Comparison of ENCODE assay signal across 8 cellular contexts in the genomic region with DNA sequence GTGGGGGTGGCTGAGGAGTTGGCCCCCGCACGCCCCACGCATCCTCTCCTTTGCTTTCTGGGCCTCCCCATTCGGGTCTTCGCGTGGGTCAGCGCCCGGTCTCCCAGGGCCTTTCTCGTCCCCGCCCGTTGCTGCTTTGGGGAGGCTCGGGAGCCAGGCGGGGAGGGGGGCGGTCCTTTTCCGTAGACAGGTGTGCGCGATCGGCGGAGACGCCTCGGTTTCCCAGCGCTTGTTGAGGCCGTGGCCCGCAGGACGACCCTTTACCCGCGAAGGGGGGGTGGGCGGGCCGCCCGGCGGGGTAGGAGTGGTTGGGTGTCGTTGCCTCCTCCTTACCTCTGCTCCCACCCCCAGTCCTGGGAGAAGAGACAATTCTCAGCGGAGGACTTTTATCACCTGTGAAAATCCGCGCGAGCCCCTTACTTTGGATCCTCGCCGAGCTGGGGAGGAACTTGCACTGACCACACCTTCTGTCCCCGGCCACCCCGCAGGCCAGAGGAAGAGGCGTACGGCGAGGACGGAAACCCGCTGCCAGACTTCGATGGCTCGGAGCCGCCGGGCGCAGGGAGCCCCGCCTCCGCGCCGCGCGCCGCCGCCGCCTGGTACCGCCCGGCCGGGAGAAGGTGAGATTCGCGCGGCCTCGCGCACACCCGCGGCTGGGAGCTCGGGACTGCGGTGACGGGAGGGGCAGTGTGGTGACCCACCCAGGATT. TPM values are rescaled to one million over a fixed set of nuclear protein-coding genes. Genes with fewer than 3 reads are reported as not detected.
DNase-seq lines count a peak whose midpoint lies in the region; ATAC-seq and TF ChIP-seq lines count a peak whose summit lies in the region.

No MANE protein-coding gene starts in this region.

- no peak overlapping the region for H3K27ac ChIP-seq in urinary bladder (ENCODE audit: low read depth)

- TF ChIP-seq POLR2A in lower leg skin (IDR thresholded peaks at IDR 0.05) = no peak

- H3K36me3 ChIP-seq in urinary bladder (ENCODE audit: insufficient read depth) = no peaks in the 10 kb centered on the region

- ATAC-seq in HG03342 (IDR thresholded peaks at IDR 0.05; ENCODE audit: unreplicated experiment) = no peak

- DNase-seq in AG20443 (ENCODE audit: low spot score) = peak; percentile 52
- peak; percentile 29 for DNase-seq in NCI-H1092 treated with DMSO at 0.1 percent for 48 hours (lab: John Stamatoyannopoulos, UW)
- peak; percentile 36 for DNase-seq in astrocyte of the hippocampus (ENCODE audit: low read depth, low spot score)
- DNase-seq in lower leg skin (ENCODE audit: low spot score in 2 of 2) = peak in 1 of 2 donors; percentile 82
- DNase-seq in HK-2 (ENCODE audit: unreplicated experiment) = no peak
- no peak for DNase-seq in Kasumi-1 (lab: John Stamatoyannopoulos, UW)

- no peak for TF ChIP-seq CTCF in lower leg skin (IDR thresholded peaks at IDR 0.05)

- H3K4me1 ChIP-seq in urinary bladder (ENCODE audit: insufficient read depth) = peaks cover 3% of the 10 kb centered on the region

- WGBS in lower leg skin, 2 donors = 1 to 4% methylated on average over 57 to 61 of the region's 72 CpGs
- WGBS in urinary bladder = 1% methylated on average over 72 of the region's 72 CpGs

- peak overlapping the region; percentile 5 for H3K4me3 ChIP-seq in lower leg skin (ENCODE audit: low read depth, poor library complexity, severe bottlenecking)
- H3K4me3 ChIP-seq in urinary bladder (ENCODE audit: low read depth, low read length) = peak overlapping the region; percentile 50

- intact Hi-C loops in lower leg skin (cut with DNase I; ENCODE audit: low total_unique reads) = no loop called here

RNA-seq across cellular contexts. Expression of gene ADCYAP1, which starts 2.7 kb away (rescaled TPM):
- total RNA-seq in lower leg skin (under 1 TPM in 1 of 4 donors, not detected in 3; 0.12 TPM), urinary bladder (6.3 TPM)
- 7.6 TPM for polyA plus RNA-seq in urinary bladder

Comparison
In these comparisons a context has a peak if more than half of its experiments do, and no peak if none do; other contexts are left out.
1. DNase-seq: peak in AG20443 (single experiment), NCI-H1092 treated with DMSO at 0.1 percent for 48 hours (single experiment) and astrocyte of the hippocampus (single experiment); none in HK-2 (single experiment) and Kasumi-1 (0 of 2).